In genomic region chr11:118304809-118305248, GRCh38 we compare ENCODE assay signal across 14 cellular contexts. TPM values are rescaled to one million over a fixed set of nuclear protein-coding genes. Genes with fewer than 3 reads are reported as not detected.
DNase-seq lines count a peak whose midpoint lies in the region; ATAC-seq and TF ChIP-seq lines count a peak whose summit lies in the region.
"Had no signal": no experiment of that assay in that cellular context is flagged by ENCODE, and none has a peak within 500 bp of the region (broad histone marks: within the 10 kb centered on the region; RNA-seq: fewer than 3 reads in every experiment).

No MANE protein-coding gene starts in this region.

- TF ChIP-seq CTCF in Loucy (conservative IDR thresholded peaks at IDR 0.05; ENCODE audit: low read length) (no peak), mesothelial cell of epicardium (IDR thresholded peaks at IDR 0.05; ENCODE audit: unreplicated experiment) (no peak)

- H4K20me1 ChIP-seq in Loucy (ENCODE audit: insufficient read depth, low read length, poor library complexity, severe bottlenecking) = peaks cover 3% of the 10 kb centered on the region

- peak overlapping the region; percentile 87 for H3K4me3 ChIP-seq in Loucy (ENCODE audit: low read length, poor library complexity, severe bottlenecking)
- H3K4me3 ChIP-seq: MG63 had no signal

- peak overlapping the region; percentile 99 for H3K4me3 Mint-ChIP-seq in activated CD8-positive, alpha-beta T cell treated with anti-CD3 and anti-CD28 coated beads, Interleukin-2, amount 10 ng/mL, durations not matched to agents 7 days and 5 days
- H3K4me3 Mint-ChIP-seq in central memory CD8-positive, alpha-beta T cell = peak overlapping the region; percentile 97
- H3K4me3 Mint-ChIP-seq in mesothelial cell of epicardium = no peak overlapping the region

- H3F3A ChIP-seq in Loucy (ENCODE audit: low read depth) = 0 out of 2 replicates have a peak, but pooled peaks cover 4% of the 10 kb centered on the region

- H3K36me3 ChIP-seq in Loucy (ENCODE audit: insufficient read depth, low read length) = peaks cover 11% of the 10 kb centered on the region; the same call in 1 of the 2 replicates
- H3K36me3 ChIP-seq: MG63, tibial nerve had no signal

- H3K9me2 ChIP-seq in Loucy (replicated peaks; ENCODE audit: low read depth, low read length) = no peaks in the 10 kb centered on the region

- CTCF ChIA-PET in activated CD8-positive, alpha-beta T cell treated with anti-CD3 and anti-CD28 coated beads, Interleukin-2, amount 10 ng/mL, durations not matched to agents 7 days and 5 days (lab: Charles Lee) = interaction anchor here (0.7 to 5.3 kb wide), 14 partner anchors 9 to 135 kb away, joined by 3 to 62 read pairs (median 6); partner anchors contain the start of genes JAML, MPZL2 and MPZL3

- H3K36me3 Mint-ChIP-seq in activated CD8-positive, alpha-beta T cell treated with anti-CD3 and anti-CD28 coated beads, Interleukin-2, amount 10 ng/mL, durations not matched to agents 7 days and 5 days (ENCODE audit: low read depth) = peaks cover 49% of the 10 kb centered on the region
- peaks cover 40% of the 10 kb centered on the region for H3K36me3 Mint-ChIP-seq in central memory CD8-positive, alpha-beta T cell (ENCODE audit: insufficient read depth)
- no peaks in the 10 kb centered on the region for H3K36me3 Mint-ChIP-seq in mesothelial cell of epicardium

- peaks cover 55% of the 10 kb centered on the region for H3K4me1 ChIP-seq in Loucy (ENCODE audit: insufficient read depth, low read length, poor library complexity, severe bottlenecking)
- H3K4me1 ChIP-seq: tibial nerve had no signal

- no peaks in the 10 kb centered on the region for H3K9me3 Mint-ChIP-seq in activated CD8-positive, alpha-beta T cell treated with anti-CD3 and anti-CD28 coated beads, Interleukin-2, amount 10 ng/mL, durations not matched to agents 7 days and 5 days (ENCODE audit: insufficient read depth)
- H3K9me3 Mint-ChIP-seq in central memory CD8-positive, alpha-beta T cell = no peaks in the 10 kb centered on the region
- H3K9me3 Mint-ChIP-seq in mesothelial cell of epicardium = no peaks in the 10 kb centered on the region

- H3K9me3 ChIP-seq in Loucy (ENCODE audit: insufficient read depth, low read depth, low read length) = no peaks in the 10 kb centered on the region
- H3K9me3 ChIP-seq: MG63, tibial nerve had no signal

- intact Hi-C loops in Right ventricle myocardium inferior (cut with DNase I) = no loop called here

- no peak for DNase-seq in activated CD8-positive, alpha-beta T cell treated with anti-CD3 and anti-CD28 coated beads, Interleukin-2, amount 10 ng/mL, durations not matched to agents 7 days and 5 days
- DNase-seq in central memory CD8-positive, alpha-beta T cell (ENCODE audit: low spot score in 2 of 2) = peak; percentile 33 to 55
- peak in 4 of 6 experiments; percentile 44 to 91 (median 82) for DNase-seq in stimulated activated naive CD4-positive, alpha-beta T cell (lab: John Stamatoyannopoulos, UW)
- no peak for DNase-seq in Right ventricle myocardium inferior (ENCODE audit: missing footprints)
- no peak for DNase-seq in mesothelial cell of epicardium (ENCODE audit: low spot score in 2 of 2, unreplicated experiment in 2 of 2)
- DNase-seq: mesendoderm, MG63, NCI-H226 had no signal

- peak overlapping the region; percentile 99 for H3K27ac Mint-ChIP-seq in activated CD8-positive, alpha-beta T cell treated with anti-CD3 and anti-CD28 coated beads, Interleukin-2, amount 10 ng/mL, durations not matched to agents 7 days and 5 days
- peak overlapping the region; percentile 98 for H3K27ac Mint-ChIP-seq in central memory CD8-positive, alpha-beta T cell (ENCODE audit: low read depth)
- no peak overlapping the region for H3K27ac Mint-ChIP-seq in mesothelial cell of epicardium

- peaks cover 64% of the 10 kb centered on the region for H3K4me1 Mint-ChIP-seq in activated CD8-positive, alpha-beta T cell treated with anti-CD3 and anti-CD28 coated beads, Interleukin-2, amount 10 ng/mL, durations not matched to agents 7 days and 5 days (ENCODE audit: low read depth)
- peaks cover 68% of the 10 kb centered on the region for H3K4me1 Mint-ChIP-seq in central memory CD8-positive, alpha-beta T cell
- no peaks in the 10 kb centered on the region for H3K4me1 Mint-ChIP-seq in mesothelial cell of epicardium

- H3K79me2 ChIP-seq in Loucy (ENCODE audit: insufficient read depth, low read length) = peaks cover 78% of the 10 kb centered on the region

- no peaks in the 10 kb centered on the region for H3K27me3 Mint-ChIP-seq in activated CD8-positive, alpha-beta T cell treated with anti-CD3 and anti-CD28 coated beads, Interleukin-2, amount 10 ng/mL, durations not matched to agents 7 days and 5 days (ENCODE audit: low read depth)
- no peaks in the 10 kb centered on the region for H3K27me3 Mint-ChIP-seq in central memory CD8-positive, alpha-beta T cell
- peaks cover 64% of the 10 kb centered on the region for H3K27me3 Mint-ChIP-seq in mesothelial cell of epicardium (ENCODE audit: low read depth)

- POLR2A ChIA-PET in activated CD8-positive, alpha-beta T cell treated with anti-CD3 and anti-CD28 coated beads, Interleukin-2, amount 10 ng/mL, durations not matched to agents 7 days and 5 days (lab: Charles Lee) = interaction anchor here (0.7 to 3.2 kb wide), 23 partner anchors 9 to 268 kb away, joined by 3 to 23 read pairs (median 4); partner anchors contain the start of genes JAML, KMT2A, MPZL3 and UBE4A

- peak overlapping the region; percentile 98 for H3K9ac ChIP-seq in Loucy (ENCODE audit: low read depth, low read length, poor library complexity, severe bottlenecking)

- peak overlapping the region; percentile 89 for H3K4me2 ChIP-seq in Loucy (ENCODE audit: low read depth, low read length, poor library complexity, severe bottlenecking)

- no peaks in the 10 kb centered on the region for H3K27me3 ChIP-seq in Loucy (ENCODE audit: insufficient read depth, low read length, poor library complexity, severe bottlenecking)
- H3K27me3 ChIP-seq: tibial nerve had no signal

- H2AFZ ChIP-seq in Loucy (ENCODE audit: low read length) = peak overlapping the region; percentile 59; the same call in 1 of the 2 replicates

- peak; percentile 57 for ATAC-seq in activated CD8-positive, alpha-beta T cell treated with anti-CD3 and anti-CD28 coated beads, Interleukin-2, amount 10 ng/mL, durations not matched to agents 7 days and 5 days
- peak; percentile 49 for ATAC-seq in central memory CD8-positive, alpha-beta T cell (replicated peaks; ENCODE audit: extremely low read depth, poor library complexity, severe bottlenecking)
- no peak for ATAC-seq in Right ventricle myocardium inferior
- ATAC-seq in GM18870 (IDR thresholded peaks at IDR 0.05; ENCODE audit: unreplicated experiment) = no peak
- ATAC-seq in HG02885 (IDR thresholded peaks at IDR 0.05; ENCODE audit: poor library complexity, unreplicated experiment) = no peak

RNA-seq across cellular contexts. Expression of gene CD3E, which starts 0.3 kb away (rescaled TPM):
- 100 to 1,000 TPM; 515 to 530 TPM for total RNA-seq in activated CD8-positive, alpha-beta T cell treated with anti-CD3 and anti-CD28 coated beads, Interleukin-2, amount 10 ng/mL, durations not matched to agents 7 days and 5 days
- total RNA-seq in Right ventricle myocardium inferior (0.70 TPM), mesothelial cell of epicardium (not detected in 3 replicates)
- total RNA-seq: pulmonary artery endothelial cell, RPMI7951 had no signal

RNA-seq across cellular contexts. Expression of gene CD3D, which starts 37.7 kb away (rescaled TPM):
- total RNA-seq in activated CD8-positive, alpha-beta T cell treated with anti-CD3 and anti-CD28 coated beads, Interleukin-2, amount 10 ng/mL, durations not matched to agents 7 days and 5 days = 100 to 1,000 TPM; 541 to 588 TPM
- not detected for total RNA-seq in Right ventricle myocardium inferior
- total RNA-seq in mesothelial cell of epicardium = not detected in 3 replicates
- total RNA-seq: pulmonary artery endothelial cell, RPMI7951 had no signal

RNA-seq across cellular contexts. Expression of gene CD3G, which starts 39.3 kb away (rescaled TPM):
- 100 to 1,000 TPM; 227 to 232 TPM for total RNA-seq in activated CD8-positive, alpha-beta T cell treated with anti-CD3 and anti-CD28 coated beads, Interleukin-2, amount 10 ng/mL, durations not matched to agents 7 days and 5 days
- total RNA-seq in Right ventricle myocardium inferior (0.78 TPM), mesothelial cell of epicardium (not detected in 3 replicates)
- total RNA-seq: pulmonary artery endothelial cell, RPMI7951 had no signal

RNA-seq across cellular contexts. Expression of gene MPZL2, which starts 40.7 kb away (rescaled TPM):
- 10 to 100 TPM; 11.7 to 12.2 TPM for total RNA-seq in activated CD8-positive, alpha-beta T cell treated with anti-CD3 and anti-CD28 coated beads, Interleukin-2, amount 10 ng/mL, durations not matched to agents 7 days and 5 days
- total RNA-seq in Right ventricle myocardium inferior (11.4 TPM), mesothelial cell of epicardium (32.3 to 36.9 TPM (median 32.8 TPM) in 3 replicates)

RNA-seq across cellular contexts. Expression of gene MPZL3, which starts 52.7 kb away (rescaled TPM):
- total RNA-seq in activated CD8-positive, alpha-beta T cell treated with anti-CD3 and anti-CD28 coated beads, Interleukin-2, amount 10 ng/mL, durations not matched to agents 7 days and 5 days = 10 to 100 TPM; 19.6 to 20.0 TPM
- 2.2 TPM for total RNA-seq in Right ventricle myocardium inferior
- total RNA-seq in mesothelial cell of epicardium = 5.0 to 5.7 TPM (median 5.2 TPM) in 3 replicates

Comparison
In these comparisons a context has a peak if more than half of its experiments do, and no peak if none do; other contexts are left out.
1. ATAC-seq: peak in activated CD8-positive, alpha-beta T cell treated with anti-CD3 and anti-CD28 coated beads, Interleukin-2, amount 10 ng/mL, durations not matched to agents 7 days and 5 days (single experiment) and central memory CD8-positive, alpha-beta T cell (single experiment); none in Right ventricle myocardium inferior (single experiment), GM18870 (single experiment) and HG02885 (single experiment).
2. DNase-seq: peak in central memory CD8-positive, alpha-beta T cell (2 of 2) and stimulated activated naive CD4-positive, alpha-beta T cell (4 of 6); none in activated CD8-positive, alpha-beta T cell treated with anti-CD3 and anti-CD28 coated beads, Interleukin-2, amount 10 ng/mL, durations not matched to agents 7 days and 5 days (single experiment), Right ventricle myocardium inferior (single experiment) and mesothelial cell of epicardium (0 of 2).
3. RNA of gene CD3E, which starts 0.3 kb away (total RNA-seq): 515 to 530 TPM in activated CD8-positive, alpha-beta T cell treated with anti-CD3 and anti-CD28 coated beads, Interleukin-2, amount 10 ng/mL, durations not matched to agents 7 days and 5 days; 0.70 TPM in Right ventricle myocardium inferior (single experiment) and not detected in mesothelial cell of epicardium; every median in the first group is over 100 times any median in the second.
4. RNA of gene CD3D, which starts 37.7 kb away (total RNA-seq): 541 to 588 TPM in activated CD8-positive, alpha-beta T cell treated with anti-CD3 and anti-CD28 coated beads, Interleukin-2, amount 10 ng/mL, durations not matched to agents 7 days and 5 days; not detected in Right ventricle myocardium inferior (single experiment) and not detected in mesothelial cell of epicardium; every median in the first group is over 100 times any median in the second.
5. RNA of gene CD3G, which starts 39.3 kb away (total RNA-seq): 227 to 232 TPM in activated CD8-positive, alpha-beta T cell treated with anti-CD3 and anti-CD28 coated beads, Interleukin-2, amount 10 ng/mL, durations not matched to agents 7 days and 5 days; 0.78 TPM in Right ventricle myocardium inferior (single experiment) and not detected in mesothelial cell of epicardium; every median in the first group is over 100 times any median in the second.